1 cellular context compared by ENCODE assay signal in genomic region chr3:40720351-40720750, GRCh38.
TF ChIP-seq lines count a peak whose summit lies in the region.

No MANE protein-coding gene starts in this region.

TF ChIP-seq in HepG2, 621 proteins besides CTCF, POLR2A, EP300 and RAD21:
- TF ChIP-seq ZMYM4 (CRISPR knock-in tag; IDR thresholded peaks at IDR 0.05) (0 out of 2 replicates have a peak, but pooled peaks have one; percentile 6), ZNF546 (CRISPR knock-in tag; conservative IDR thresholded peaks at IDR 0.05) (no peak), HDAC6 (IDR thresholded peaks at IDR 0.05; ENCODE audit: low read depth, low read length) (no peak), ZNF547 (CRISPR knock-in tag; IDR thresholded peaks at IDR 0.05) (0 out of 2 replicates have a peak, but pooled peaks have one; percentile 42), SOX13 (IDR thresholded peaks at IDR 0.05) (no peak), SOX13 (CRISPR knock-in tag; conservative IDR thresholded peaks at IDR 0.05 in 1 of 2, IDR thresholded peaks at IDR 0.05 in 1 of 2) (peak in 1 of 2 experiments; percentile 22; a peak in 1 of 4 replicates), THRA (CRISPR knock-in tag; IDR thresholded peaks at IDR 0.05; ENCODE audit: borderline replicate concordance) (no peak), PAXIP1 (CRISPR knock-in tag; conservative IDR thresholded peaks at IDR 0.05) (0 out of 2 replicates have a peak, but pooled peaks have one; percentile 31), TFE3 (CRISPR knock-in tag; IDR thresholded peaks at IDR 0.05) (peak; percentile 61; the same call in 1 of the 2 replicates), HNF4A (CRISPR knock-in tag; IDR thresholded peaks at IDR 0.05) (peak; percentile 53), PHF21A (CRISPR knock-in tag; IDR thresholded peaks at IDR 0.05) (0 out of 2 replicates have a peak, but pooled peaks have one; percentile 43), GLI4 (CRISPR knock-in tag; IDR thresholded peaks at IDR 0.05; ENCODE audit: borderline replicate concordance) (0 out of 2 replicates have a peak, but pooled peaks have one; percentile 52), ZFP41 (CRISPR knock-in tag; IDR thresholded peaks at IDR 0.05; ENCODE audit: borderline replicate concordance) (no peak), ZNF614 (CRISPR knock-in tag; IDR thresholded peaks at IDR 0.05; ENCODE audit: borderline replicate concordance) (no peak), GMEB1 (CRISPR knock-in tag; IDR thresholded peaks at IDR 0.05; ENCODE audit: borderline replicate concordance) (no peak)
